In genomic region chr2:76821731-76822130, GRCh38 we compare ENCODE assay signal across 23 cellular contexts.
A peak's percentile ranks its signal among the peaks of the same experiment; 100 is the strongest.
DNase-seq lines count a peak whose midpoint lies in the region; ATAC-seq, FAIRE-seq and TF ChIP-seq lines count a peak whose summit lies in the region.
"Had no signal": no experiment of that assay in that cellular context is flagged by ENCODE, and none has a peak within 500 bp of the region (broad histone marks: within the 10 kb centered on the region; RNA-seq: fewer than 3 reads in every experiment).

No MANE protein-coding gene starts in this region.

- CTCF ChIA-PET in WTC11 (lab: Charles Lee): no interaction called here
- CTCF ChIA-PET in CD8-positive, alpha-beta memory T cell (lab: Charles Lee): no interaction called here

- H3K4me3 Mint-ChIP-seq in WTC11: no peak overlapping the region
- H3K4me3 Mint-ChIP-seq in CD8-positive, alpha-beta memory T cell: no peak overlapping the region
- H3K4me3 Mint-ChIP-seq: B cell; CD4-positive, CD25-positive, alpha-beta regulatory T cell; CD8-positive, alpha-beta T cell; HFFc6 had no signal

- peak; percentile 70 for FAIRE-seq in islet of Langerhans (lab: Jason Lieb, UNC)
- FAIRE-seq: A204.1, D721Med, GM12891, GM18507, H54 had no signal

- POLR2A ChIA-PET in WTC11 (lab: Charles Lee): no interaction called here
- POLR2A ChIA-PET in CD8-positive, alpha-beta memory T cell (lab: Charles Lee): no interaction called here

- H3K4me1 ChIP-seq in CD8-positive, alpha-beta memory T cell (ENCODE audit: insufficient read depth, low read length): no peaks in the 10 kb centered on the region
- H3K4me1 ChIP-seq: BLaER1, HAP-1 had no signal

- H3K9me3 Mint-ChIP-seq in WTC11: no peaks in the 10 kb centered on the region
- peaks cover 3 to 35% (median 8%) of the 10 kb centered on the region in 5 donors for H3K9me3 Mint-ChIP-seq in CD8-positive, alpha-beta memory T cell

- no peaks in the 10 kb centered on the region for H3K9me3 ChIP-seq in neural cell (ENCODE audit: low read length)
- H3K9me3 ChIP-seq in CD8-positive, alpha-beta memory T cell (ENCODE audit: low read length): no peaks in the 10 kb centered on the region
- H3K9me3 ChIP-seq: BLaER1, HAP-1 had no signal

- no peaks in the 10 kb centered on the region for H3F3A ChIP-seq in neural cell (ENCODE audit: insufficient read depth, low read length, poor library complexity, severe bottlenecking)

- H3K27ac ChIP-seq in neural cell (ENCODE audit: low read length): peak overlapping the region; percentile 90
- no peak overlapping the region for H3K27ac ChIP-seq in CD8-positive, alpha-beta memory T cell (ENCODE audit: low read depth, low read length)
- H3K27ac ChIP-seq: BLaER1, C4-2B had no signal

- H3K9ac ChIP-seq in neural cell (ENCODE audit: low read length): no peak overlapping the region
- H3K9ac ChIP-seq: BLaER1 had no signal

- ATAC-seq in GM21529 (IDR thresholded peaks at IDR 0.05; ENCODE audit: unreplicated experiment) (no peak), WTC11 (no peak)
- ATAC-seq: CD8-positive, alpha-beta T cell had no signal

- no peaks in the 10 kb centered on the region for H4K20me1 ChIP-seq in neural cell (ENCODE audit: insufficient read depth)
- H4K20me1 ChIP-seq: BLaER1 had no signal

- H3K36me3 Mint-ChIP-seq in WTC11: no peaks in the 10 kb centered on the region
- no peaks in the 10 kb centered on the region for H3K36me3 Mint-ChIP-seq in CD8-positive, alpha-beta memory T cell
- H3K36me3 Mint-ChIP-seq: CD4-positive, CD25-positive, alpha-beta regulatory T cell; CD8-positive, alpha-beta T cell had no signal

- no peak for TF ChIP-seq RAD21 in neural cell (conservative IDR thresholded peaks at IDR 0.05)

- H3K4me3 ChIP-seq in LNCaP clone FGC (ENCODE audit: low read depth, low read length) (no peak overlapping the region), neural cell (ENCODE audit: low read length) (no peak overlapping the region)
- no peak overlapping the region for H3K4me3 ChIP-seq in CD8-positive, alpha-beta memory T cell (ENCODE audit: low read length)
- H3K4me3 ChIP-seq: BLaER1, HAP-1 had no signal

- peaks cover 5% of the 10 kb centered on the region for H3K4me1 Mint-ChIP-seq in WTC11
- H3K4me1 Mint-ChIP-seq in CD8-positive, alpha-beta memory T cell: no peaks in the 10 kb centered on the region
- H3K4me1 Mint-ChIP-seq: B cell; CD4-positive, CD25-positive, alpha-beta regulatory T cell had no signal

- no peak for TF ChIP-seq EP300 in neural cell (conservative IDR thresholded peaks at IDR 0.05; ENCODE audit: poor library complexity, severe bottlenecking)

- H2AFZ ChIP-seq in neural cell (ENCODE audit: low read depth, low read length): no peak overlapping the region

- no peaks in the 10 kb centered on the region for H3K27me3 ChIP-seq in neural cell (ENCODE audit: insufficient read depth, low read depth, low read length)
- H3K27me3 ChIP-seq in CD8-positive, alpha-beta memory T cell (ENCODE audit: insufficient read depth, low read length, poor library complexity, severe bottlenecking): no peaks in the 10 kb centered on the region
- H3K27me3 ChIP-seq: BLaER1 had no signal

- no peaks in the 10 kb centered on the region for H3K9me2 ChIP-seq in neural cell (ENCODE audit: insufficient read depth, low read length)

- DNase-seq in LNCaP clone FGC (ENCODE audit: low read depth): peak; percentile 97
- DNase-seq in WTC11 (ENCODE audit: low spot score): no peak
- DNase-seq in CD8-positive, alpha-beta memory T cell: no peak
- DNase-seq: CD4-positive, CD25-positive, alpha-beta regulatory T cell; CD8-positive, alpha-beta T cell; DMS 273 treated with DMSO at 0.1 percent for 48 hours; DMS79; EL; GF-D8; GOT3; HFFc6 had no signal

- H3K36me3 ChIP-seq in neural cell (ENCODE audit: insufficient read depth, low read length): no peaks in the 10 kb centered on the region
- no peaks in the 10 kb centered on the region for H3K36me3 ChIP-seq in CD8-positive, alpha-beta memory T cell (ENCODE audit: insufficient read depth, low read length)
- H3K36me3 ChIP-seq: BLaER1, HAP-1 had no signal

- H3K79me2 ChIP-seq in neural cell (replicated peaks; ENCODE audit: insufficient read depth, low read length): no peaks in the 10 kb centered on the region

- no peaks in the 10 kb centered on the region for H3K27me3 Mint-ChIP-seq in WTC11 (ENCODE audit: low read depth)
- no peaks in the 10 kb centered on the region for H3K27me3 Mint-ChIP-seq in CD8-positive, alpha-beta memory T cell
- H3K27me3 Mint-ChIP-seq: B cell; CD4-positive, CD25-positive, alpha-beta regulatory T cell had no signal

- H3K27ac Mint-ChIP-seq in WTC11: no peak overlapping the region
- H3K27ac Mint-ChIP-seq in CD8-positive, alpha-beta memory T cell: no peak overlapping the region
- H3K27ac Mint-ChIP-seq: B cell; CD4-positive, CD25-positive, alpha-beta regulatory T cell; CD8-positive, alpha-beta T cell; HFFc6 had no signal

- H3K4me2 ChIP-seq in neural cell (ENCODE audit: low read length): no peak overlapping the region
- H3K4me2 ChIP-seq: BLaER1 had no signal

- TF ChIP-seq CTCF in LNCaP clone FGC (IDR thresholded peaks at IDR 0.05; ENCODE audit: control insufficient read depth, extremely low read depth, insufficient read depth) (no peak), neural cell (IDR thresholded peaks at IDR 0.05; ENCODE audit: poor library complexity, severe bottlenecking) (no peak), WTC11 (IDR thresholded peaks at IDR 0.05) (no peak)

TF ChIP-seq in neural cell, 6 proteins besides CTCF, POLR2A, EP300 and RAD21:
- no peak for TF ChIP-seq SMC3 (conservative IDR thresholded peaks at IDR 0.05; ENCODE audit: poor library complexity)
- no peak for TF ChIP-seq MXI1 (conservative IDR thresholded peaks at IDR 0.05; ENCODE audit: poor library complexity, severe bottlenecking)
- no peak for TF ChIP-seq TAF1 (IDR thresholded peaks at IDR 0.05; ENCODE audit: low read depth)
- no peak for TF ChIP-seq REST (IDR thresholded peaks at IDR 0.05; ENCODE audit: borderline replicate concordance)
- no peak for TF ChIP-seq POLR2AphosphoS5 (IDR thresholded peaks at IDR 0.05)
- TF ChIP-seq EZH2 (IDR thresholded peaks at IDR 0.05; ENCODE audit: borderline replicate concordance, insufficient read depth, low read length, poor library complexity, severe bottlenecking): no peak
TF ChIP-seq in neural cell: peak in this region for 0.

TF ChIP-seq in WTC11, 78 proteins besides CTCF, POLR2A, EP300 and RAD21:
- TF ChIP-seq ZNF121 (CRISPR knock-in tag; IDR thresholded peaks at IDR 0.05): no peak
- TF ChIP-seq E2F4 (CRISPR knock-in tag; IDR thresholded peaks at IDR 0.05; ENCODE audit: borderline replicate concordance, low read depth): no peak
- no peak for TF ChIP-seq ZMAT4 (CRISPR knock-in tag; IDR thresholded peaks at IDR 0.05)
TF ChIP-seq in WTC11: peak in this region for 0.
